In genomic region chr9:135448570-135449180, GRCh38 we compare ENCODE assay signal across 20 cellular contexts. TPM values are rescaled to one million over a fixed set of nuclear protein-coding genes. Genes with fewer than 3 reads are reported as not detected.
A peak's percentile ranks its signal among the peaks of the same experiment; 100 is the strongest.
DNase-seq lines count a peak whose midpoint lies in the region; ATAC-seq and TF ChIP-seq lines count a peak whose summit lies in the region.
"Had no signal": no experiment of that assay in that cellular context is flagged by ENCODE, and none has a peak within 500 bp of the region (broad histone marks: within the 10 kb centered on the region; RNA-seq: fewer than 3 reads in every experiment).

No MANE protein-coding gene starts in this region.

- no peak overlapping the region for H3K4me3 Mint-ChIP-seq in glutamatergic neuron (ENCODE audit: unreplicated experiment)
- no peak overlapping the region for H3K4me3 Mint-ChIP-seq in stimulated activated naive B cell treated with anti-CD40 and anti-IgM and Interleukin-4, amounts not matched to agents 10 μg/mL and 1 μg/mL and 100 μg/mL, for 72 hours
- H3K4me3 Mint-ChIP-seq: activated naive CD8-positive, alpha-beta T cell treated with anti-CD3 and anti-CD28 coated beads, Interleukin-2, amount 10 ng/mL, durations not matched to agents 7 days and 5 days; activated T-helper 17 cell treated with anti-CD3 and anti-CD28 coated beads, Interleukin-2, amount 50 U/mL, for 72 hours; CD14-positive monocyte; natural killer cell had no signal

- ATAC-seq in sciatic nerve = no peak
- ATAC-seq in stimulated activated naive B cell treated with anti-CD40 and anti-IgM and Interleukin-4, amounts not matched to agents 10 μg/mL and 1 μg/mL and 100 μg/mL, for 72 hours (replicated peaks) = no peak
- ATAC-seq: activated T-helper 17 cell treated with anti-CD3 and anti-CD28 coated beads, Interleukin-2, amount 50 U/mL, for 72 hours; body of pancreas; natural killer cell had no signal

- H3K36me3 ChIP-seq in SJCRH30 (no peaks in the 10 kb centered on the region), tibial artery (no peaks in the 10 kb centered on the region)
- H3K36me3 ChIP-seq: colonic mucosa, prostate gland had no signal

- H3K9me3 ChIP-seq in SJCRH30 (replicated peaks) = no peaks in the 10 kb centered on the region
- H3K9me3 ChIP-seq in tibial artery = peaks cover 0 to 3% (median under 1%) of the 10 kb centered on the region in 3 donors
- H3K9me3 ChIP-seq: body of pancreas, colonic mucosa, prostate gland had no signal

- H3K4me1 Mint-ChIP-seq in glutamatergic neuron (ENCODE audit: low read depth, unreplicated experiment) = peaks cover 7% of the 10 kb centered on the region
- H3K4me1 Mint-ChIP-seq in stimulated activated naive B cell treated with anti-CD40 and anti-IgM and Interleukin-4, amounts not matched to agents 10 μg/mL and 1 μg/mL and 100 μg/mL, for 72 hours = no peaks in the 10 kb centered on the region
- H3K4me1 Mint-ChIP-seq: activated naive CD8-positive, alpha-beta T cell treated with anti-CD3 and anti-CD28 coated beads, Interleukin-2, amount 10 ng/mL, durations not matched to agents 7 days and 5 days; activated T-helper 17 cell treated with anti-CD3 and anti-CD28 coated beads, Interleukin-2, amount 50 U/mL, for 72 hours; CD14-positive monocyte; natural killer cell had no signal

- peaks cover 3% of the 10 kb centered on the region for H3K27me3 Mint-ChIP-seq in glutamatergic neuron (ENCODE audit: unreplicated experiment)
- peaks cover 0 to 4% of the 10 kb centered on the region in 2 donors for H3K27me3 Mint-ChIP-seq in stimulated activated naive B cell treated with anti-CD40 and anti-IgM and Interleukin-4, amounts not matched to agents 10 μg/mL and 1 μg/mL and 100 μg/mL, for 72 hours

- TF ChIP-seq CTCF in glutamatergic neuron (IDR thresholded peaks at IDR 0.05; ENCODE audit: partially characterized antibody, unreplicated experiment) = no peak
- no peak for TF ChIP-seq CTCF in tibial artery (IDR thresholded peaks at IDR 0.05)

- peaks cover 4% of the 10 kb centered on the region for H3K36me3 Mint-ChIP-seq in glutamatergic neuron (ENCODE audit: unreplicated experiment)
- no peaks in the 10 kb centered on the region for H3K36me3 Mint-ChIP-seq in stimulated activated naive B cell treated with anti-CD40 and anti-IgM and Interleukin-4, amounts not matched to agents 10 μg/mL and 1 μg/mL and 100 μg/mL, for 72 hours
- H3K36me3 Mint-ChIP-seq: activated naive CD8-positive, alpha-beta T cell treated with anti-CD3 and anti-CD28 coated beads, Interleukin-2, amount 10 ng/mL, durations not matched to agents 7 days and 5 days; CD14-positive monocyte; natural killer cell had no signal

- H3K4me3 ChIP-seq in SJCRH30 (peak overlapping the region; percentile 16), tibial artery (no peak overlapping the region)
- H3K4me3 ChIP-seq: body of pancreas, colonic mucosa, prostate gland had no signal

- DNase-seq in NCI-H2227 treated with DMSO at 0.1 percent for 48 hours (lab: John Stamatoyannopoulos, UW) = peak; percentile 5
- DNase-seq in NCI-H2227 (lab: John Stamatoyannopoulos, UW; ENCODE audit: unreplicated experiment) = no peak
- DNase-seq in SJCRH30 = peak; percentile 62 to 81
- no peak for DNase-seq in glutamatergic neuron
- no peak for DNase-seq in sciatic nerve (ENCODE audit: low spot score)
- no peak for DNase-seq in NCI-H1930 (lab: John Stamatoyannopoulos, UW)
- no peak for DNase-seq in stimulated activated naive B cell treated with anti-CD40 and anti-IgM and Interleukin-4, amounts not matched to agents 10 μg/mL and 1 μg/mL and 100 μg/mL, for 72 hours
- no peak for DNase-seq in tibial artery
- DNase-seq: activated naive CD8-positive, alpha-beta T cell treated with anti-CD3 and anti-CD28 coated beads, Interleukin-2, amount 10 ng/mL, durations not matched to agents 7 days and 5 days; body of pancreas; colonic mucosa; mesenchymal stem cell; natural killer cell; small intestine; stimulated activated CD4-positive, alpha-beta T cell treated with anti-CD3 and anti-CD28 coated beads, Interleukin-2, amount 100 ng/mL, for 48 hours; SW 1271 had no signal

- no peaks in the 10 kb centered on the region for H3K27me3 ChIP-seq in SJCRH30
- H3K27me3 ChIP-seq in tibial artery = peaks cover 0 to 24% of the 10 kb centered on the region in 2 donors
- H3K27me3 ChIP-seq: body of pancreas, colonic mucosa had no signal

- H3K4me1 ChIP-seq in SJCRH30 = peaks cover 9% of the 10 kb centered on the region
- H3K4me1 ChIP-seq in tibial artery = no peaks in the 10 kb centered on the region
- H3K4me1 ChIP-seq: body of pancreas, colonic mucosa, foreskin keratinocyte, prostate gland had no signal

- intact Hi-C loops in sciatic nerve (cut with DNase I) = no loop called here
- intact Hi-C loops in tibial artery (cut with DNase I; ENCODE audit: low total_unique reads) = no loop called here

- H3K9me3 Mint-ChIP-seq in glutamatergic neuron (ENCODE audit: unreplicated experiment) = no peaks in the 10 kb centered on the region
- no peaks in the 10 kb centered on the region for H3K9me3 Mint-ChIP-seq in stimulated activated naive B cell treated with anti-CD40 and anti-IgM and Interleukin-4, amounts not matched to agents 10 μg/mL and 1 μg/mL and 100 μg/mL, for 72 hours
- H3K9me3 Mint-ChIP-seq: activated naive CD8-positive, alpha-beta T cell treated with anti-CD3 and anti-CD28 coated beads, Interleukin-2, amount 10 ng/mL, durations not matched to agents 7 days and 5 days; activated T-helper 17 cell treated with anti-CD3 and anti-CD28 coated beads, Interleukin-2, amount 50 U/mL, for 72 hours; natural killer cell had no signal

- H3K27ac Mint-ChIP-seq in glutamatergic neuron (ENCODE audit: unreplicated experiment) = peak overlapping the region; percentile 55
- H3K27ac Mint-ChIP-seq in stimulated activated naive B cell treated with anti-CD40 and anti-IgM and Interleukin-4, amounts not matched to agents 10 μg/mL and 1 μg/mL and 100 μg/mL, for 72 hours = no peak overlapping the region
- H3K27ac Mint-ChIP-seq: activated naive CD8-positive, alpha-beta T cell treated with anti-CD3 and anti-CD28 coated beads, Interleukin-2, amount 10 ng/mL, durations not matched to agents 7 days and 5 days; activated T-helper 17 cell treated with anti-CD3 and anti-CD28 coated beads, Interleukin-2, amount 50 U/mL, for 72 hours; natural killer cell had no signal

- H3K27ac ChIP-seq in SJCRH30 (no peak overlapping the region; the same call in 1 of the 2 replicates), tibial artery (no peak overlapping the region)
- H3K27ac ChIP-seq: body of pancreas, colonic mucosa, foreskin keratinocyte, prostate gland had no signal

RNA-seq across cellular contexts. Expression of gene PPP1R26, which starts 30.9 kb away (rescaled TPM):
- total RNA-seq in SJCRH30 (2014; rRNA removed; shearing (Covaris generic)) = 6.6 and 7.6 TPM in 2 replicates
- 22.2 TPM for total RNA-seq in glutamatergic neuron (ENCODE audit: unreplicated experiment)
- 13.9 TPM for total RNA-seq in sciatic nerve

RNA-seq across cellular contexts. Expression of gene MRPS2, which starts 51.8 kb away (rescaled TPM):
- total RNA-seq in SJCRH30 (2014; rRNA removed; shearing (Covaris generic)) = 68.0 and 68.6 TPM in 2 replicates
- total RNA-seq in glutamatergic neuron (ENCODE audit: unreplicated experiment) = 30.7 TPM
- total RNA-seq in sciatic nerve = 17.5 TPM

Comparison
In these comparisons a context has a peak if more than half of its experiments do, and no peak if none do; other contexts are left out.
1. DNase-seq: peak in NCI-H2227 treated with DMSO at 0.1 percent for 48 hours (single experiment) and SJCRH30 (2 of 2); none in NCI-H2227 (single experiment), glutamatergic neuron (single experiment), sciatic nerve (single experiment), NCI-H1930 (0 of 2), stimulated activated naive B cell treated with anti-CD40 and anti-IgM and Interleukin-4, amounts not matched to agents 10 μg/mL and 1 μg/mL and 100 μg/mL, for 72 hours (single experiment) and tibial artery (0 of 2).